1 cellular context compared by ENCODE assay signal in the genomic region with DNA sequence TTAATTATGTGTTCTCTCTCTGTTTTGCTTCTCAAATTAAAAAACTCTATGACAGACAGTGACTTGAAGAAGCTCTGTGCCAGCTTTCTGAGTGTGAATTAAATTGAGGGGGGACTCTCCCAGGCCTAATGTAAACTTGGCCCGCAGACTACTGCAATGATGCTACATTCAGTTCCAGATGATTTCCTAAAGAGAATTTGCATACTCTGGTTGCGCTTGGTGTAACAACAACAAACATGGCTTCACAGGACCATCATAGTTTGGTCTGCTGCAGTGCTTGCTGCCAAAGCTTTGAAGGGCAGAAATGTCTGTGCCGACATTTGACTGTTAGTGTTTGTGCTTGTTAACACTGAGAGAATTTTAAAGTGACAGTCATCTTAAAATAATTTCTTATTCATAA.
TF ChIP-seq lines count a peak whose summit lies in the region.

No MANE protein-coding gene starts in this region.

TF ChIP-seq in GM23338, 12 proteins besides CTCF, POLR2A, EP300 and RAD21 (continued from another document):
- TF ChIP-seq, protein P1, sequence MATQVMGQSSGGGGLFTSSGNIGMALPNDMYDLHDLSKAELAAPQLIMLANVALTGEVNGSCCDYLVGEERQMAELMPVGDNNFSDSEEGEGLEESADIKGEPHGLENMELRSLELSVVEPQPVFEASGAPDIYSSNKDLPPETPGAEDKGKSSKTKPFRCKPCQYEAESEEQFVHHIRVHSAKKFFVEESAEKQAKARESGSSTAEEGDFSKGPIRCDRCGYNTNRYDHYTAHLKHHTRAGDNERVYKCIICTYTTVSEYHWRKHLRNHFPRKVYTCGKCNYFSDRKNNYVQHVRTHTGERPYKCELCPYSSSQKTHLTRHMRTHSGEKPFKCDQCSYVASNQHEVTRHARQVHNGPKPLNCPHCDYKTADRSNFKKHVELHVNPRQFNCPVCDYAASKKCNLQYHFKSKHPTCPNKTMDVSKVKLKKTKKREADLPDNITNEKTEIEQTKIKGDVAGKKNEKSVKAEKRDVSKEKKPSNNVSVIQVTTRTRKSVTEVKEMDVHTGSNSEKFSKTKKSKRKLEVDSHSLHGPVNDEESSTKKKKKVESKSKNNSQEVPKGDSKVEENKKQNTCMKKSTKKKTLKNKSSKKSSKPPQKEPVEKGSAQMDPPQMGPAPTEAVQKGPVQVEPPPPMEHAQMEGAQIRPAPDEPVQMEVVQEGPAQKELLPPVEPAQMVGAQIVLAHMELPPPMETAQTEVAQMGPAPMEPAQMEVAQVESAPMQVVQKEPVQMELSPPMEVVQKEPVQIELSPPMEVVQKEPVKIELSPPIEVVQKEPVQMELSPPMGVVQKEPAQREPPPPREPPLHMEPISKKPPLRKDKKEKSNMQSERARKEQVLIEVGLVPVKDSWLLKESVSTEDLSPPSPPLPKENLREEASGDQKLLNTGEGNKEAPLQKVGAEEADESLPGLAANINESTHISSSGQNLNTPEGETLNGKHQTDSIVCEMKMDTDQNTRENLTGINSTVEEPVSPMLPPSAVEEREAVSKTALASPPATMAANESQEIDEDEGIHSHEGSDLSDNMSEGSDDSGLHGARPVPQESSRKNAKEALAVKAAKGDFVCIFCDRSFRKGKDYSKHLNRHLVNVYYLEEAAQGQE (IDR thresholded peaks at IDR 0.05; ENCODE audit: unreplicated experiment) = no peak
- TF ChIP-seq POLR2AphosphoS5 (IDR thresholded peaks at IDR 0.05; ENCODE audit: low read depth) (no peak), ZNF331 (CRISPR knock-in tag; IDR thresholded peaks at IDR 0.05; ENCODE audit: low read depth) (no peak), EZH2phosphoT487 (IDR thresholded peaks at IDR 0.05; ENCODE audit: unreplicated experiment) (no peak), EZH2 (IDR thresholded peaks at IDR 0.05; ENCODE audit: low read depth, unreplicated experiment) (no peak)
- TF ChIP-seq, protein P2, sequence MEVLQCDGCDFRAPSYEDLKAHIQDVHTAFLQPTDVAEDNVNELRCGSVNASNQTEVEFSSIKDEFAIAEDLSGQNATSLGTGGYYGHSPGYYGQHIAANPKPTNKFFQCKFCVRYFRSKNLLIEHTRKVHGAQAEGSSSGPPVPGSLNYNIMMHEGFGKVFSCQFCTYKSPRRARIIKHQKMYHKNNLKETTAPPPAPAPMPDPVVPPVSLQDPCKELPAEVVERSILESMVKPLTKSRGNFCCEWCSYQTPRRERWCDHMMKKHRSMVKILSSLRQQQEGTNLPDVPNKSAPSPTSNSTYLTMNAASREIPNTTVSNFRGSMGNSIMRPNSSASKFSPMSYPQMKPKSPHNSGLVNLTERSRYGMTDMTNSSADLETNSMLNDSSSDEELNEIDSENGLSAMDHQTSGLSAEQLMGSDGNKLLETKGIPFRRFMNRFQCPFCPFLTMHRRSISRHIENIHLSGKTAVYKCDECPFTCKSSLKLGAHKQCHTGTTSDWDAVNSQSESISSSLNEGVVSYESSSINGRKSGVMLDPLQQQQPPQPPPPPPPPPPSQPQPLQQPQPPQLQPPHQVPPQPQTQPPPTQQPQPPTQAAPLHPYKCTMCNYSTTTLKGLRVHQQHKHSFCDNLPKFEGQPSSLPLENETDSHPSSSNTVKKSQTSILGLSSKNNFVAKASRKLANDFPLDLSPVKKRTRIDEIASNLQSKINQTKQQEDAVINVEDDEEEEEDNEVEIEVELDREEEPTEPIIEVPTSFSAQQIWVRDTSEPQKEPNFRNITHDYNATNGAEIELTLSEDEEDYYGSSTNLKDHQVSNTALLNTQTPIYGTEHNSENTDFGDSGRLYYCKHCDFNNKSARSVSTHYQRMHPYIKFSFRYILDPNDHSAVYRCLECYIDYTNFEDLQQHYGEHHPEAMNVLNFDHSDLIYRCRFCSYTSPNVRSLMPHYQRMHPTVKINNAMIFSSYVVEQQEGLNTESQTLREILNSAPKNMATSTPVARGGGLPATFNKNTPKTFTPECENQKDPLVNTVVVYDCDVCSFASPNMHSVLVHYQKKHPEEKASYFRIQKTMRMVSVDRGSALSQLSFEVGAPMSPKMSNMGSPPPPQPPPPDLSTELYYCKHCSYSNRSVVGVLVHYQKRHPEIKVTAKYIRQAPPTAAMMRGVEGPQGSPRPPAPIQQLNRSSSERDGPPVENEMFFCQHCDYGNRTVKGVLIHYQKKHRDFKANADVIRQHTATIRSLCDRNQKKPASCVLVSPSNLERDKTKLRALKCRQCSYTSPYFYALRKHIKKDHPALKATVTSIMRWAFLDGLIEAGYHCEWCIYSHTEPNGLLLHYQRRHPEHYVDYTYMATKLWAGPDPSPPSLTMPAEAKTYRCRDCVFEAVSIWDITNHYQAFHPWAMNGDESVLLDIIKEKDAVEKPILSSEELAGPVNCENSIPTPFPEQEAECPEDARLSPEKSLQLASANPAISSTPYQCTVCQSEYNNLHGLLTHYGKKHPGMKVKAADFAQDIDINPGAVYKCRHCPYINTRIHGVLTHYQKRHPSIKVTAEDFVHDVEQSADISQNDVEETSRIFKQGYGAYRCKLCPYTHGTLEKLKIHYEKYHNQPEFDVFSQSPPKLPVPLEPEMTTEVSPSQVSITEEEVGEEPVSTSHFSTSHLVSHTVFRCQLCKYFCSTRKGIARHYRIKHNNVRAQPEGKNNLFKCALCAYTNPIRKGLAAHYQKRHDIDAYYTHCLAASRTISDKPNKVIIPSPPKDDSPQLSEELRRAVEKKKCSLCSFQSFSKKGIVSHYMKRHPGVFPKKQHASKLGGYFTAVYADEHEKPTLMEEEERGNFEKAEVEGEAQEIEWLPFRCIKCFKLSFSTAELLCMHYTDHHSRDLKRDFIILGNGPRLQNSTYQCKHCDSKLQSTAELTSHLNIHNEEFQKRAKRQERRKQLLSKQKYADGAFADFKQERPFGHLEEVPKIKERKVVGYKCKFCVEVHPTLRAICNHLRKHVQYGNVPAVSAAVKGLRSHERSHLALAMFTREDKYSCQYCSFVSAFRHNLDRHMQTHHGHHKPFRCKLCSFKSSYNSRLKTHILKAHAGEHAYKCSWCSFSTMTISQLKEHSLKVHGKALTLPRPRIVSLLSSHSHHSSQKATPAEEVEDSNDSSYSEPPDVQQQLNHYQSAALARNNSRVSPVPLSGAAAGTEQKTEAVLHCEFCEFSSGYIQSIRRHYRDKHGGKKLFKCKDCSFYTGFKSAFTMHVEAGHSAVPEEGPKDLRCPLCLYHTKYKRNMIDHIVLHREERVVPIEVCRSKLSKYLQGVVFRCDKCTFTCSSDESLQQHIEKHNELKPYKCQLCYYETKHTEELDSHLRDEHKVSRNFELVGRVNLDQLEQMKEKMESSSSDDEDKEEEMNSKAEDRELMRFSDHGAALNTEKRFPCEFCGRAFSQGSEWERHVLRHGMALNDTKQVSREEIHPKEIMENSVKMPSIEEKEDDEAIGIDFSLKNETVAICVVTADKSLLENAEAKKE (CRISPR knock-in tag; IDR thresholded peaks at IDR 0.05) = no peak
TF ChIP-seq in GM23338: peak in this region for 0.
